Comparison of ENCODE assay signal across 8 cellular contexts in the genomic region with DNA sequence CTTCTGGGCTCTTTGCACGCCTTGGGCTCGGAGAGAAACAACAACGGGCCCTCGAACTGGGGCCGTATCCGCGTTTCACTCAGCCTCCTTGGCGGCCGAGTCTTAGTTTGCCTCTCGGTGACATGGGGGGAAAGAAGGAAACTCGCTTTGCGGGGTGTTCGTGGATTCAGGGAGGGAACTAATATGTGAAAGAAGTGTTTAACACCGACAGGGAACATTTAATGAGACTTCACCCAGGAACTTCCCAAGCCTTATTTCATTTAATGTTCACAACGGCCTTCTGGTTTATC. TPM values are rescaled to one million over a fixed set of nuclear protein-coding genes. Genes with fewer than 3 reads are reported as not detected.
DNase-seq lines count a peak whose midpoint lies in the region; ATAC-seq and TF ChIP-seq lines count a peak whose summit lies in the region.

No MANE protein-coding gene starts in this region.

- H3K4me1 ChIP-seq in mesenchymal stem cell (ENCODE audit: control insufficient read depth, insufficient read depth, low read depth, low read length), result peaks cover 7% of the 10 kb centered on the region

- peak overlapping the region; percentile 54 to 94 for H3K4ac ChIP-seq in mesenchymal stem cell (ENCODE audit: low read depth in 1 of 2, low read length in 2 of 2)

- no peaks in the 10 kb centered on the region for H3K27me3 Mint-ChIP-seq in activated naive CD4-positive, alpha-beta T cell treated with anti-CD3 and anti-CD28 coated beads, Interleukin-2, amount 50 U/mL, for 24 hours
- H3K27me3 Mint-ChIP-seq in brain (peaks cover 19% of the 10 kb centered on the region), type B pancreatic cell (no peaks in the 10 kb centered on the region)

- peak overlapping the region; percentile 72 for H3K4me2 ChIP-seq in mesenchymal stem cell (ENCODE audit: low read length, poor library complexity, severe bottlenecking)

- peak overlapping the region; percentile 96 for H3K9ac ChIP-seq in mesenchymal stem cell (ENCODE audit: low read length)

- H2BK120ac ChIP-seq in mesenchymal stem cell (ENCODE audit: low read depth, low read length), result no peak overlapping the region

- peak overlapping the region; percentile 10 for H2AFZ ChIP-seq in mesenchymal stem cell (ENCODE audit: low read depth, low read length)

- H3K9me3 Mint-ChIP-seq in activated naive CD4-positive, alpha-beta T cell treated with anti-CD3 and anti-CD28 coated beads, Interleukin-2, amount 50 U/mL, for 24 hours, result no peaks in the 10 kb centered on the region
- H3K9me3 Mint-ChIP-seq in brain, result peaks cover 0 to 3% (median 0%) of the 10 kb centered on the region in 5 experiments
- no peaks in the 10 kb centered on the region for H3K9me3 Mint-ChIP-seq in type B pancreatic cell

- peak overlapping the region; percentile 87 to 93 for H3K4me3 ChIP-seq in mesenchymal stem cell (ENCODE audit: insufficient read depth in 1 of 2, low read depth in 1 of 2, low read length in 2 of 2)

- no peak overlapping the region for H2AK5ac ChIP-seq in mesenchymal stem cell (ENCODE audit: low read length, severe bottlenecking)

- H3K23ac ChIP-seq in mesenchymal stem cell (ENCODE audit: low read length in 2 of 2), result no peak overlapping the region

- WGBS in mesenchymal stem cell, result 0% methylated on average over 14 of the region's 15 CpGs

- peaks cover 18% of the 10 kb centered on the region for H3K79me1 ChIP-seq in mesenchymal stem cell (replicated peaks; ENCODE audit: low read length, poor library complexity, severe bottlenecking)

- ATAC-seq in HG02571 (IDR thresholded peaks at IDR 0.05; ENCODE audit: unreplicated experiment) (no peak), GM18520 (IDR thresholded peaks at IDR 0.05; ENCODE audit: unreplicated experiment) (no peak)

- no peak overlapping the region for H3K14ac ChIP-seq in mesenchymal stem cell (ENCODE audit: low read length in 2 of 2)

- peaks cover 0 to 5% of the 10 kb centered on the region in 2 experiments for H3K36me3 ChIP-seq in mesenchymal stem cell (ENCODE audit: control insufficient read depth in 1 of 2, insufficient read depth in 2 of 2, low read depth in 1 of 2, low read length in 2 of 2)

- no peak overlapping the region for H2BK15ac ChIP-seq in mesenchymal stem cell (ENCODE audit: low read depth, poor library complexity, severe bottlenecking)

- DNase-seq in activated naive CD4-positive, alpha-beta T cell treated with Interleukin-2 at 50 U/mL for 16 hours, result no peak
- no peak for DNase-seq in mesenchymal stem cell
- no peak for DNase-seq in type B pancreatic cell (ENCODE audit: extremely low spot score, unreplicated experiment)
- no peak for DNase-seq in kidney tubule cell (ENCODE audit: low spot score)

- H3K4me1 Mint-ChIP-seq in activated naive CD4-positive, alpha-beta T cell treated with anti-CD3 and anti-CD28 coated beads, Interleukin-2, amount 50 U/mL, for 24 hours, result peaks cover 73% of the 10 kb centered on the region
- H3K4me1 Mint-ChIP-seq in brain (peaks cover 66% of the 10 kb centered on the region), type B pancreatic cell (ENCODE audit: unreplicated experiment) (peaks cover 56% of the 10 kb centered on the region)

- peak overlapping the region; percentile 92 for H3K4me3 Mint-ChIP-seq in activated naive CD4-positive, alpha-beta T cell treated with anti-CD3 and anti-CD28 coated beads, Interleukin-2, amount 50 U/mL, for 24 hours
- peak overlapping the region; percentile 92 to 99 (median 98) for H3K4me3 Mint-ChIP-seq in brain
- H3K4me3 Mint-ChIP-seq in type B pancreatic cell, result peak overlapping the region; percentile 96

- TF ChIP-seq CTCF in brain (conservative IDR thresholded peaks at IDR 0.05) (no peak), type B pancreatic cell (conservative IDR thresholded peaks at IDR 0.05) (no peak)

- H3K27me3 ChIP-seq in mesenchymal stem cell (ENCODE audit: control insufficient read depth in 1 of 2, insufficient read depth in 1 of 2, low read length in 2 of 2), result no peaks in the 10 kb centered on the region

- no peaks in the 10 kb centered on the region for H3K9me3 ChIP-seq in mesenchymal stem cell (ENCODE audit: control insufficient read depth, low read length)

- H3K36me3 Mint-ChIP-seq in activated naive CD4-positive, alpha-beta T cell treated with anti-CD3 and anti-CD28 coated beads, Interleukin-2, amount 50 U/mL, for 24 hours, result peaks cover 3% of the 10 kb centered on the region
- H3K36me3 Mint-ChIP-seq in brain, result peaks cover 9% of the 10 kb centered on the region
- H3K36me3 Mint-ChIP-seq in type B pancreatic cell, result peaks cover 22% of the 10 kb centered on the region

- peak overlapping the region; percentile 84 to 94 for H3K18ac ChIP-seq in mesenchymal stem cell (ENCODE audit: low read depth in 1 of 2, low read length in 2 of 2)

- H3K27ac Mint-ChIP-seq in activated naive CD4-positive, alpha-beta T cell treated with anti-CD3 and anti-CD28 coated beads, Interleukin-2, amount 50 U/mL, for 24 hours, result peak overlapping the region; percentile 96
- H3K27ac Mint-ChIP-seq in brain (peak overlapping the region; percentile 84 to 96 (median 95)), type B pancreatic cell (peak overlapping the region; percentile 95)

- H4K8ac ChIP-seq in mesenchymal stem cell (ENCODE audit: low read length), result no peak overlapping the region

- H4K91ac ChIP-seq in mesenchymal stem cell (ENCODE audit: low read length), result peak overlapping the region; percentile 39

- peak overlapping the region; percentile 83 for H3K27ac ChIP-seq in mesenchymal stem cell (ENCODE audit: low read length, poor library complexity, severe bottlenecking)

- H2BK5ac ChIP-seq in mesenchymal stem cell (ENCODE audit: low read depth, low read length, poor library complexity, severe bottlenecking), result no peak overlapping the region

- peak overlapping the region in 1 of 2 experiments; percentile 47 for H2BK12ac ChIP-seq in mesenchymal stem cell (ENCODE audit: low read length in 2 of 2)

RNA-seq across cellular contexts. Expression of gene RALY, which starts 0.9 kb away (rescaled TPM):
- polyA plus RNA-seq in brain (ENCODE audit: insufficient read depth, low read depth, low replicate concordance), result 413 TPM
- 89.2 TPM for polyA plus RNA-seq in mesenchymal stem cell (2013, experiment 1 of 2)
- polyA plus RNA-seq in mesenchymal stem cell (2013, experiment 2 of 2), result 90.9 TPM
- 200 and 215 TPM in 2 replicates for total RNA-seq in type B pancreatic cell (ENCODE audit: low replicate concordance)
